8 cellular contexts compared by ENCODE assay signal in the genomic region with DNA sequence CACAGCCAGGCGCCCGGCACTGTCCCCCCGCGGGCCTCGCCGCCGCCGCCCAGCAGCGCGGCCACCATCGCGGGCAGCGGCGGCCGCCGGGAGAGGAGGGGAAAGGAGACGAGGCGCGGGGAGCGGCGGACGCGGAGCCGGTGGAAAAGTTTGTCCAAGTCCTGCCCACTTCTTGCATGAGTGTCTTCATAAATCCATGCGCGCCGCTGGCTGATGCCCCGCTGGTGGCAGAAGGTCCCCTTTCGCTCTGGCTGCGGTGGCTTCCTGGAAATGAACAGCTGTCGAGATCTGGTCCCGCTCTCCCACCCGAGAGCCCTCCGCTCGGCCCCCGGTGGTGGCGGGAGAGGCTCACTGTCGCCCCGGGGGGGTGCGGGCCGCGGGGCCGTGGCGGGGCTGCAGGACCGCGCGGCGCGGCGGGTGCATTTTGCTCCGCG.
A peak's percentile ranks its signal among the peaks of the same experiment; 100 is the strongest.
DNase-seq lines count a peak whose midpoint lies in the region; TF ChIP-seq lines count a peak whose summit lies in the region.

No MANE protein-coding gene starts in this region.

- DNase-seq in stimulated activated CD4-positive, alpha-beta T cell treated with anti-CD3 and anti-CD28 coated beads, Interleukin-12 subunit alpha, Interleukin-12 subunit beta, amount 100 ng/mL, for 24 hours (ENCODE audit: low read depth in 2 of 2): peak; percentile 2 to 22
- DNase-seq in stimulated activated CD4-positive, alpha-beta T cell treated with anti-CD3 and anti-CD28 coated beads, Interleukin-12 subunit alpha, Interleukin-12 subunit beta, amount 100 ng/mL, for 4 hours: no peak
- DNase-seq in KBM-7 (peak; percentile 61), fibroblast of pulmonary artery (ENCODE audit: low read depth) (peak; percentile 66), epidermal melanocyte (ENCODE audit: insufficient read length, low spot score) (no peak), NCI-H2196 treated with DMSO at 0.1 percent for 48 hours (lab: John Stamatoyannopoulos, UW; ENCODE audit: unreplicated experiment) (no peak)
- peak; percentile 68 for DNase-seq in activated CD8-positive, alpha-beta memory T cell treated with anti-CD3 and anti-CD28 coated beads, Interleukin-2, amount 50 U/mL, for 48 hours

- no peaks in the 10 kb centered on the region for H3K9me3 ChIP-seq in neutrophil

- H3K4me1 ChIP-seq in neutrophil (ENCODE audit: control insufficient read depth in 1 of 2, insufficient read depth in 1 of 2, low read depth in 1 of 2, low read length in 1 of 2): peaks cover 21 to 27% of the 10 kb centered on the region in 2 experiments

- H3K27ac ChIP-seq in neutrophil: no peak overlapping the region

- no peaks in the 10 kb centered on the region for H3K36me3 ChIP-seq in neutrophil

- in situ Hi-C loops in KBM-7 (cut with MboI; ENCODE audit: low pct_unique_long_range_greater_than_20kb, low sequenced_read_pairs): no loop called here

- peaks cover 96% of the 10 kb centered on the region for H3K27me3 ChIP-seq in neutrophil

- TF ChIP-seq CTCF in fibroblast of pulmonary artery (IDR thresholded peaks at IDR 0.05; ENCODE audit: low read length, missing control alignments): no peak
- TF ChIP-seq CTCF in neutrophil (IDR thresholded peaks at IDR 0.05): no peak

- peak overlapping the region; percentile 90 for H3K4me3 ChIP-seq in fibroblast of pulmonary artery (replicated peaks; ENCODE audit: low read depth, low read length)
- peak overlapping the region; percentile 38 to 58 for H3K4me3 ChIP-seq in neutrophil (ENCODE audit: low read depth in 1 of 2, low read length in 1 of 2)

Comparison
In these comparisons a context has a peak if more than half of its experiments do, and no peak if none do; other contexts are left out.
1. DNase-seq: peak in stimulated activated CD4-positive, alpha-beta T cell treated with anti-CD3 and anti-CD28 coated beads, Interleukin-12 subunit alpha, Interleukin-12 subunit beta, amount 100 ng/mL, for 24 hours (2 of 2), KBM-7 (single experiment), activated CD8-positive, alpha-beta memory T cell treated with anti-CD3 and anti-CD28 coated beads, Interleukin-2, amount 50 U/mL, for 48 hours (single experiment) and fibroblast of pulmonary artery (single experiment); none in stimulated activated CD4-positive, alpha-beta T cell treated with anti-CD3 and anti-CD28 coated beads, Interleukin-12 subunit alpha, Interleukin-12 subunit beta, amount 100 ng/mL, for 4 hours (single experiment), epidermal melanocyte (single experiment) and NCI-H2196 treated with DMSO at 0.1 percent for 48 hours (single experiment).